In the genomic region with DNA sequence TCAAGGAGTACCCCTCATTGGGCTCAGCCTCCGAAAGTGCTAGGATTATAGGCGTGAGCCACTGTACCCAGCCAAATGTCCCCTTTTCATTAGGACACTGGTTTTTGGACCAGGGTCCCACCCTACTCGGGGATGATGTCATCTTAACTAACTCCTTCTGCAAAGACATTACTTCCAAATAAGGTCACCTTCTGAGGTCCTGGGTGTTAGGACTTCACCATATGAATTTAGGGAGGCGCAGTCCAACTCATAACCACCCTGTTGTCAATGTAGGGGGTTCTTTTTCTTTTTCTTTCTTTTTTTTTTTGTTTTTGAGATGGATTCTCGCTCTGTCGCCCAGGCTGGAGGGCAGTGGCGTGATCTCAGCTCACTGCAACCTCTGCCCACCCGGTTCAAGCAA, we compare ENCODE assay signal across 15 cellular contexts.
"Had no signal": no experiment of that assay in that cellular context is flagged by ENCODE, and none has a peak within 500 bp of the region (broad histone marks: within the 10 kb centered on the region; RNA-seq: fewer than 3 reads in every experiment).

No MANE protein-coding gene starts in this region.

- ATAC-seq: activated CD8-positive, alpha-beta memory T cell treated with anti-CD3 and anti-CD28 coated beads, Interleukin-2, amount 10 ng/mL, durations not matched to agents 7 days and 5 days; heart right ventricle; left ventricle myocardium superior had no signal

- H3K27me3 Mint-ChIP-seq: activated naive CD8-positive, alpha-beta T cell; activated T-cell treated with anti-CD3 and anti-CD28 coated beads, Interleukin-2, amount 50 U/mL, for 24 hours had no signal

- H3K36me3 ChIP-seq: heart right ventricle, right atrium auricular region had no signal

- H3K36me3 Mint-ChIP-seq: activated CD8-positive, alpha-beta memory T cell treated with anti-CD3 and anti-CD28 coated beads, Interleukin-2, amount 10 ng/mL, durations not matched to agents 7 days and 5 days; activated naive CD8-positive, alpha-beta T cell had no signal

- H3K27me3 ChIP-seq: heart right ventricle, right atrium auricular region, testis had no signal

- DNase-seq: activated CD4-positive, alpha-beta T cell treated with anti-CD3 and anti-CD28 coated beads, Interleukin-2, amount 50 U/mL, for 4 hours; activated CD4-positive, CD25-positive, alpha-beta regulatory T cell treated with anti-CD3 and anti-CD28 coated beads, Interleukin-2, amount 50 U/mL, for 72 hours; activated CD8-positive, alpha-beta memory T cell treated with anti-CD3 and anti-CD28 coated beads, Interleukin-2, amount 10 ng/mL, durations not matched to agents 7 days and 5 days; activated effector memory CD4-positive, alpha-beta T cell treated with anti-CD3 and anti-CD28 coated beads, Interleukin-2, amount 50 U/mL, for 16 hours; activated T-cell treated with anti-CD3 and anti-CD28 coated beads, Interleukin-2, amount 50 U/mL, for 24 hours; dorsolateral prefrontal cortex; foreskin melanocyte; heart right ventricle; left ventricle myocardium superior; mesendoderm; stimulated activated naive CD4-positive, alpha-beta T cell treated with Interleukin-2 at 50 U/mL for 16 hours; testis had no signal

- H3K9ac ChIP-seq: parathyroid adenoma had no signal

- H3K4me3 Mint-ChIP-seq: activated CD8-positive, alpha-beta memory T cell treated with anti-CD3 and anti-CD28 coated beads, Interleukin-2, amount 10 ng/mL, durations not matched to agents 7 days and 5 days; activated naive CD8-positive, alpha-beta T cell; activated T-cell treated with anti-CD3 and anti-CD28 coated beads, Interleukin-2, amount 50 U/mL, for 24 hours had no signal

- H3K9me3 ChIP-seq: heart right ventricle, right atrium auricular region, testis had no signal

- H3K4me3 ChIP-seq: dorsolateral prefrontal cortex, heart right ventricle, right atrium auricular region, testis had no signal

- H3K27ac Mint-ChIP-seq: activated CD8-positive, alpha-beta memory T cell treated with anti-CD3 and anti-CD28 coated beads, Interleukin-2, amount 10 ng/mL, durations not matched to agents 7 days and 5 days; activated T-cell treated with anti-CD3 and anti-CD28 coated beads, Interleukin-2, amount 50 U/mL, for 24 hours had no signal

- H3K9me3 Mint-ChIP-seq: activated T-cell treated with anti-CD3 and anti-CD28 coated beads, Interleukin-2, amount 50 U/mL, for 24 hours had no signal

- H3K27ac ChIP-seq: dorsolateral prefrontal cortex, parathyroid adenoma, testis had no signal
